In genomic region chr1:225228871-225229303, GRCh38 we compare ENCODE assay signal across 17 cellular contexts.
A peak's percentile ranks its signal among the peaks of the same experiment; 100 is the strongest.
DNase-seq lines count a peak whose midpoint lies in the region; TF ChIP-seq lines count a peak whose summit lies in the region.
"Had no signal": no experiment of that assay in that cellular context is flagged by ENCODE, and none has a peak within 500 bp of the region (broad histone marks: within the 10 kb centered on the region; RNA-seq: fewer than 3 reads in every experiment).

No MANE protein-coding gene starts in this region.

- H4K12ac ChIP-seq in trophoblast cell (ENCODE audit: low read depth, low read length): no peak overlapping the region

- peak; percentile 81 to 87 for DNase-seq in Caco-2
- peak; percentile 21 for DNase-seq in LoVo (ENCODE audit: low spot score)
- peak; percentile 61 for DNase-seq in islet precursor cell
- peak; percentile 81 to 88 for DNase-seq in trophoblast cell
- no peak for DNase-seq in activated naive CD8-positive, alpha-beta T cell treated with anti-CD3 and anti-CD28 coated beads for 36 hours
- no peak for DNase-seq in NCI-H510A treated with DMSO at 0.1 percent for 48 hours (lab: John Stamatoyannopoulos, UW)
- DNase-seq in brain microvascular endothelial cell: no peak
- DNase-seq: 8988T; ACHN; Calu3; CD4-positive, CD25-positive, alpha-beta regulatory T cell; DMS 273 treated with DMSO at 0.1 percent for 48 hours; GOT3; H9; HFFc6 had no signal

- H3K4ac ChIP-seq in trophoblast cell (ENCODE audit: low read depth, low read length): no peak overlapping the region

- peak overlapping the region; percentile 33 for H3K4me3 Mint-ChIP-seq in Caco-2 (ENCODE audit: unreplicated experiment)
- H3K4me3 Mint-ChIP-seq in activated naive CD8-positive, alpha-beta T cell treated with anti-CD3 and anti-CD28 coated beads for 36 hours: no peak overlapping the region
- H3K4me3 Mint-ChIP-seq: CD4-positive, CD25-positive, alpha-beta regulatory T cell; H9; HFFc6 had no signal

- no peak overlapping the region for H4K8ac ChIP-seq in trophoblast cell (ENCODE audit: low read depth, low read length)

- H3K27ac ChIP-seq in trophoblast cell (ENCODE audit: low read depth, low read length) (no peak overlapping the region), brain microvascular endothelial cell (no peak overlapping the region)
- H3K27ac ChIP-seq: BLaER1 treated with 17β-estradiol and CSF1 and Interleukin-3, amounts not matched to agents 10 nM and 100 nM had no signal

- CTCF ChIA-PET in Caco-2 (lab: Charles Lee): no interaction called here

- no CpG with 5 or more reads among the region's 8 CpGs for WGBS in trophoblast cell (ENCODE audit: extremely low coverage, insufficient coverage, insufficient read length)

- H3K9ac ChIP-seq in trophoblast cell (ENCODE audit: low read length): no peak overlapping the region
- H3K9ac ChIP-seq: BLaER1 treated with 17β-estradiol and CSF1 and Interleukin-3, amounts not matched to agents 10 nM and 100 nM had no signal

- no TSS peak for BruUV-seq in Caco-2 (replicated peaks; lab: Mats Ljungman, UMichigan)

- H3K27me3 ChIP-seq in Caco-2 (replicated peaks; ENCODE audit: control insufficient read depth, insufficient read depth, low read length) (no peaks in the 10 kb centered on the region), trophoblast cell (ENCODE audit: insufficient read depth, low read length) (no peaks in the 10 kb centered on the region), brain microvascular endothelial cell (replicated peaks) (no peaks in the 10 kb centered on the region)
- H3K27me3 ChIP-seq: BLaER1 treated with 17β-estradiol and CSF1 and Interleukin-3, amounts not matched to agents 10 nM and 100 nM had no signal

- H3K4me3 ChIP-seq in Caco-2 (ENCODE audit: low read depth, low read length): no peak overlapping the region
- H3K4me3 ChIP-seq in trophoblast cell (ENCODE audit: low read depth, low read length): no peak overlapping the region
- no peak overlapping the region for H3K4me3 ChIP-seq in brain microvascular endothelial cell (ENCODE audit: low read depth, low read length)
- H3K4me3 ChIP-seq: BLaER1 treated with 17β-estradiol and CSF1 and Interleukin-3, amounts not matched to agents 10 nM and 100 nM; GM12878 had no signal

- no peak for TF ChIP-seq CTCF in Caco-2 (IDR thresholded peaks at IDR 0.05; ENCODE audit: insufficient read depth in 1 of 2, low read depth in 1 of 2, low read length in 1 of 2, severe bottlenecking in 1 of 2, unreplicated experiment in 1 of 2)
- no peak for TF ChIP-seq CTCF in brain microvascular endothelial cell (IDR thresholded peaks at IDR 0.05; ENCODE audit: low read depth, low read length, missing control alignments)

- H3K9me3 ChIP-seq in Caco-2: peaks cover 10% of the 10 kb centered on the region; the same call in 1 of the 2 replicates
- no peaks in the 10 kb centered on the region for H3K9me3 ChIP-seq in trophoblast cell (ENCODE audit: insufficient read depth, low read depth, low read length)

- H3K4me1 ChIP-seq in Caco-2 (peaks cover 44% of the 10 kb centered on the region), trophoblast cell (ENCODE audit: control insufficient read depth in 1 of 2, insufficient read depth in 2 of 2, low read length in 2 of 2) (peaks cover 0 to 3% of the 10 kb centered on the region in 2 experiments)
- H3K4me1 ChIP-seq: BLaER1 treated with 17β-estradiol and CSF1 and Interleukin-3, amounts not matched to agents 10 nM and 100 nM had no signal

- H3K36me3 ChIP-seq in Caco-2 (ENCODE audit: control insufficient read depth, insufficient read depth, low read length): no peaks in the 10 kb centered on the region; the same call in none of the 2 replicates
- H3K36me3 ChIP-seq in trophoblast cell (ENCODE audit: control insufficient read depth in 1 of 2, insufficient read depth in 2 of 2, low read length in 2 of 2): no peaks in the 10 kb centered on the region
- no peaks in the 10 kb centered on the region for H3K36me3 ChIP-seq in brain microvascular endothelial cell (replicated peaks)
- H3K36me3 ChIP-seq: BLaER1 treated with 17β-estradiol and CSF1 and Interleukin-3, amounts not matched to agents 10 nM and 100 nM had no signal

- H3K36me3 Mint-ChIP-seq in Caco-2 (ENCODE audit: insufficient read depth, unreplicated experiment): peaks cover 6% of the 10 kb centered on the region
- no peaks in the 10 kb centered on the region for H3K36me3 Mint-ChIP-seq in activated naive CD8-positive, alpha-beta T cell treated with anti-CD3 and anti-CD28 coated beads for 36 hours
- H3K36me3 Mint-ChIP-seq: CD4-positive, CD25-positive, alpha-beta regulatory T cell had no signal

- intact Hi-C loops in Caco-2 (cut with micrococcal nuclease; ENCODE audit: unreplicated experiment): loop anchor here (5.0 to 10.0 kb wide), 2 partner anchors 188 to 214 kb away; no protein-coding TSS in a partner anchor

- peaks cover 32% of the 10 kb centered on the region for H3K9me3 Mint-ChIP-seq in Caco-2 (ENCODE audit: unreplicated experiment)
- peaks cover 2% of the 10 kb centered on the region for H3K9me3 Mint-ChIP-seq in activated naive CD8-positive, alpha-beta T cell treated with anti-CD3 and anti-CD28 coated beads for 36 hours
- H3K9me3 Mint-ChIP-seq: HFFc6 had no signal

- H3K23ac ChIP-seq in trophoblast cell (ENCODE audit: low read length): no peak overlapping the region

- peaks cover 42% of the 10 kb centered on the region for H3K4me1 Mint-ChIP-seq in Caco-2 (ENCODE audit: low read depth, unreplicated experiment)
- no peaks in the 10 kb centered on the region for H3K4me1 Mint-ChIP-seq in activated naive CD8-positive, alpha-beta T cell treated with anti-CD3 and anti-CD28 coated beads for 36 hours
- H3K4me1 Mint-ChIP-seq: CD4-positive, CD25-positive, alpha-beta regulatory T cell; H9 had no signal

- H3K79me1 ChIP-seq in trophoblast cell (ENCODE audit: low read length): no peaks in the 10 kb centered on the region

- no peak overlapping the region for H2BK12ac ChIP-seq in trophoblast cell (ENCODE audit: low read length)

- H3K79me2 ChIP-seq in trophoblast cell (ENCODE audit: control insufficient read depth, insufficient read depth, low read length, poor library complexity): no peaks in the 10 kb centered on the region

- no peak overlapping the region for H2BK120ac ChIP-seq in trophoblast cell (ENCODE audit: insufficient read depth, low read length, poor library complexity)

- no peak overlapping the region for H4K91ac ChIP-seq in trophoblast cell (ENCODE audit: low read depth, low read length)

- H2BK5ac ChIP-seq in trophoblast cell (ENCODE audit: low read depth, low read length, poor library complexity): no peak overlapping the region

- no peak overlapping the region for H3K4me2 ChIP-seq in trophoblast cell (ENCODE audit: low read length)
- H3K4me2 ChIP-seq: BLaER1 treated with 17β-estradiol and CSF1 and Interleukin-3, amounts not matched to agents 10 nM and 100 nM had no signal

- no peak overlapping the region for H2AK5ac ChIP-seq in trophoblast cell (ENCODE audit: low read length)

- POLR2A ChIA-PET in Caco-2 (lab: Charles Lee): interaction anchor here (0.9 kb wide), 1 partner anchor 298 kb away, joined by 3 read pairs; no protein-coding TSS in a partner anchor

- H2AFZ ChIP-seq in trophoblast cell (ENCODE audit: insufficient read depth, low read length, poor library complexity): no peak overlapping the region

- peak overlapping the region; percentile 39 for H3K27ac Mint-ChIP-seq in Caco-2 (ENCODE audit: unreplicated experiment)
- no peak overlapping the region for H3K27ac Mint-ChIP-seq in activated naive CD8-positive, alpha-beta T cell treated with anti-CD3 and anti-CD28 coated beads for 36 hours
- H3K27ac Mint-ChIP-seq: CD4-positive, CD25-positive, alpha-beta regulatory T cell; H9; HFFc6 had no signal

- no peak overlapping the region for H3K18ac ChIP-seq in trophoblast cell (ENCODE audit: low read length)

- H3K14ac ChIP-seq in trophoblast cell (ENCODE audit: low read length): no peak overlapping the region

- in situ Hi-C loops in brain microvascular endothelial cell (cut with HindIII; ENCODE audit: low pct_ligation_motif_present, low sequenced_read_pairs): no loop called here

- H3K27me3 Mint-ChIP-seq in Caco-2 (ENCODE audit: insufficient read depth, unreplicated experiment): no peaks in the 10 kb centered on the region
- no peaks in the 10 kb centered on the region for H3K27me3 Mint-ChIP-seq in activated naive CD8-positive, alpha-beta T cell treated with anti-CD3 and anti-CD28 coated beads for 36 hours
- H3K27me3 Mint-ChIP-seq: CD4-positive, CD25-positive, alpha-beta regulatory T cell had no signal

Comparison
In these comparisons a context has a peak if more than half of its experiments do, and no peak if none do; other contexts are left out.
1. DNase-seq: peak in Caco-2 (2 of 2), LoVo (single experiment), islet precursor cell (single experiment) and trophoblast cell (2 of 2); none in activated naive CD8-positive, alpha-beta T cell treated with anti-CD3 and anti-CD28 coated beads for 36 hours (single experiment), NCI-H510A treated with DMSO at 0.1 percent for 48 hours (single experiment) and brain microvascular endothelial cell (single experiment).